8 cellular contexts compared by ENCODE assay signal in genomic region chr2:175168564-175168945, GRCh38. TPM values are rescaled to one million over a fixed set of nuclear protein-coding genes. Genes with fewer than 3 reads are reported as not detected.
DNase-seq lines count a peak whose midpoint lies in the region; ATAC-seq, FAIRE-seq and TF ChIP-seq lines count a peak whose summit lies in the region.

No MANE protein-coding gene starts in this region.

- H3K36me3 ChIP-seq in small intestine (ENCODE audit: control insufficient read depth in 2 of 2, insufficient read depth in 2 of 2, low read length in 2 of 2): peaks cover 0 to 2% of the 10 kb centered on the region in 2 donors

- 0 to 1% (median 0%) methylated on average over 11 of the region's 11 CpGs for WGBS in small intestine, 3 donors

- no peaks in the 10 kb centered on the region for H3K4me1 ChIP-seq in small intestine (ENCODE audit: control insufficient read depth in 2 of 2, insufficient read depth in 1 of 2, low read depth in 1 of 2, low read length in 1 of 2)

- intact Hi-C loops in posterior cingulate gyrus (cut with DNase I): no loop called here

- peak overlapping the region; percentile 60 to 95 for H3K27ac ChIP-seq in small intestine (ENCODE audit: low read depth in 1 of 2, low read length in 1 of 2)

- CTCF ChIA-PET in HEK293T (lab: Yijun Ruan, JAX): no interaction called here

- no peak for DNase-seq in HEK293T (ENCODE audit: extremely low spot score)
- DNase-seq in fibroblast of pulmonary artery (ENCODE audit: low read depth): no peak
- no peak for DNase-seq in small intestine
- DNase-seq in CD1c-positive myeloid dendritic cell (ENCODE audit: extremely low spot score): no peak
- DNase-seq in H4 (ENCODE audit: low spot score): no peak
- no peak for DNase-seq in posterior cingulate gyrus

- FAIRE-seq in small intestine (lab: Jason Lieb, UNC): no peak

- no peaks in the 10 kb centered on the region for H3K9me3 ChIP-seq in small intestine (ENCODE audit: control insufficient read depth, low read depth)

- POLR2A ChIA-PET in HEK293T (lab: Yijun Ruan, JAX): interaction anchor here (0.6 to 1.6 kb wide), 9 partner anchors 9 to 163 kb away, joined by 3 to 17 read pairs (median 3); partner anchors contain the start of gene CHN1

- no peak for TF ChIP-seq CTCF in fibroblast of pulmonary artery (IDR thresholded peaks at IDR 0.05; ENCODE audit: low read length, missing control alignments)

- H3K4me3 ChIP-seq in fibroblast of pulmonary artery (replicated peaks; ENCODE audit: low read depth, low read length) (peak overlapping the region; percentile 100), small intestine (ENCODE audit: low read depth in 1 of 2, low read length in 2 of 2) (peak overlapping the region; percentile 63 to 66)

- H3K27me3 ChIP-seq in small intestine (ENCODE audit: control insufficient read depth in 2 of 2, insufficient read depth in 2 of 2, low read length in 2 of 2): no peaks in the 10 kb centered on the region

- peak; percentile 32 for ATAC-seq in GM18517 (IDR thresholded peaks at IDR 0.05; ENCODE audit: unreplicated experiment)

TF ChIP-seq in HEK293T, 16 proteins besides CTCF, POLR2A, EP300 and RAD21:
- peak; percentile 22; the same call in 1 of the 2 replicates for TF ChIP-seq L3MBTL2 (conservative IDR thresholded peaks at IDR 0.05)
- no peak for TF ChIP-seq ARNT (IDR thresholded peaks at IDR 0.05)

TF ChIP-seq in PFSK-1, 5 proteins besides CTCF, POLR2A, EP300 and RAD21:
- TF ChIP-seq POLR2AphosphoS5 (IDR thresholded peaks at IDR 0.05; ENCODE audit: low read depth, low read length): peak; percentile 49; the same call in 1 of the 2 replicates
- no peak for TF ChIP-seq FOXP2 (optimal IDR thresholded peaks at IDR 0.05; ENCODE audit: borderline replicate concordance, extremely low read depth, extremely low read length, insufficient read depth)

RNA-seq across cellular contexts. Expression of gene ATF2, which starts 0.6 kb away (rescaled TPM):
- polyA plus RNA-seq in PFSK-1 (2012; ENCODE audit: insufficient read length, low read depth): 12.3 TPM
- 10 to 100 TPM; 11.6 to 15.0 (median 11.6) TPM for polyA plus RNA-seq in small intestine
- 25.2 and 30.0 TPM in 2 replicates for total RNA-seq in H4 (2014; rRNA removed; shearing (Covaris generic))

RNA-seq across cellular contexts. Expression of gene ATP5MC3, which starts 13.0 kb away (rescaled TPM):
- polyA plus RNA-seq in PFSK-1 (2012; ENCODE audit: insufficient read length, low read depth): 376 TPM
- polyA plus RNA-seq in small intestine: 1,000 to 10,000 TPM in 1 of 3 donors, 100 to 1,000 TPM in 2; 716 to 1,066 (median 841) TPM
- total RNA-seq in H4 (2014; rRNA removed; shearing (Covaris generic)): 230 and 264 TPM in 2 replicates
